19 cellular contexts compared by ENCODE assay signal in genomic region chr5:76468625-76469410, GRCh38.
DNase-seq lines count a peak whose midpoint lies in the region; ATAC-seq, FAIRE-seq and TF ChIP-seq lines count a peak whose summit lies in the region.
"Had no signal": no experiment of that assay in that cellular context is flagged by ENCODE, and none has a peak within 500 bp of the region (broad histone marks: within the 10 kb centered on the region; RNA-seq: fewer than 3 reads in every experiment).

No MANE protein-coding gene starts in this region.

- DNase-seq in stimulated activated naive CD8-positive, alpha-beta T cell treated with anti-CD3 and anti-CD28 coated beads, Interleukin-15, amount 100 ng/mL, for 72 hours = no peak
- DNase-seq in SIG-M5 (lab: John Stamatoyannopoulos, UW) (peak; percentile 18), GM19239 (ENCODE audit: insufficient read length, low spot score) (no peak), left cardiac atrium (no peak), HepG2 (ENCODE audit: low spot score) (no peak), right cardiac atrium (no peak)
- DNase-seq: activated naive CD4-positive, alpha-beta T cell; NCI-H1417 treated with DMSO at 0.1 percent for 48 hours; NCI-H2227 treated with DMSO at 0.1 percent for 48 hours; NK-92 treated with Interleukin-12 subunit alpha and Interleukin-12 subunit beta, amount 100 ng/mL, for 24 hours; psoas muscle; SHP77; stimulated activated CD4-positive, alpha-beta T cell treated with anti-CD3 and anti-CD28 coated beads, Interleukin-12 subunit alpha, Interleukin-12 subunit beta, amount 100 ng/mL, for 4 hours had no signal

- TF ChIP-seq EP300 in HepG2 (IDR thresholded peaks at IDR 0.05; ENCODE audit: low read depth in 2 of 2, low read length in 2 of 2) (no peak), HepG2 (CRISPR knock-in tag; IDR thresholded peaks at IDR 0.05; ENCODE audit: borderline replicate concordance) (no peak)

- H3K27me3 Mint-ChIP-seq in stimulated activated naive CD8-positive, alpha-beta T cell treated with anti-CD3 and anti-CD28 coated beads, Interleukin-15, Interleukin-2, amounts not matched to agents 100 ng/mL and 50 ng/mL, for 24 hours = no peaks in the 10 kb centered on the region
- no peaks in the 10 kb centered on the region for H3K27me3 Mint-ChIP-seq in stimulated activated naive CD8-positive, alpha-beta T cell treated with anti-CD3 and anti-CD28 coated beads, Interleukin-15, amount 100 ng/mL, for 72 hours
- no peaks in the 10 kb centered on the region for H3K27me3 Mint-ChIP-seq in dendritic cell treated with granulocyte-macrophage colony-stimulating factor and Interleukin-4, amounts not matched to agents 40 ng/mL and 50 ng/mL, for 4 days
- H3K27me3 Mint-ChIP-seq: IgD-negative memory B cell had no signal

- H3K4me3 ChIP-seq in HepG2 (replicated peaks in 1 of 3; ENCODE audit: insufficient read depth in 1 of 3, low read depth in 2 of 3, low read length in 3 of 3) (no peak overlapping the region), right cardiac atrium (ENCODE audit: low read length) (no peak overlapping the region)
- H3K4me3 ChIP-seq: cardiac muscle cell, psoas muscle had no signal

- POLR2A ChIA-PET in HepG2 (lab: Yijun Ruan, JAX) = no interaction called here

- H3K36me3 ChIP-seq in HepG2 (replicated peaks in 1 of 2; ENCODE audit: control insufficient read depth in 1 of 2, insufficient read depth in 2 of 2, low read length in 2 of 2) = peaks cover 0 to 3% of the 10 kb centered on the region in 2 experiments; a peak in 1 of 5 replicates
- H3K36me3 ChIP-seq: cardiac muscle cell had no signal

- BruUV-seq in HepG2 (replicated peaks; lab: Mats Ljungman, UMichigan) = no TSS peak

- CTCF ChIA-PET in HepG2 (lab: Yijun Ruan, JAX; ENCODE audit: low intra/inter-chr PET ratio, low total read pairs) = no interaction called here

- peaks cover 4% of the 10 kb centered on the region for H3K9me3 Mint-ChIP-seq in stimulated activated naive CD8-positive, alpha-beta T cell treated with anti-CD3 and anti-CD28 coated beads, Interleukin-15, Interleukin-2, amounts not matched to agents 100 ng/mL and 50 ng/mL, for 24 hours
- H3K9me3 Mint-ChIP-seq in stimulated activated naive CD8-positive, alpha-beta T cell treated with anti-CD3 and anti-CD28 coated beads, Interleukin-15, amount 100 ng/mL, for 72 hours = no peaks in the 10 kb centered on the region
- H3K9me3 Mint-ChIP-seq in dendritic cell treated with granulocyte-macrophage colony-stimulating factor and Interleukin-4, amounts not matched to agents 40 ng/mL and 50 ng/mL, for 4 days = no peaks in the 10 kb centered on the region

- H3K9me3 ChIP-seq in HepG2 (ENCODE audit: low read length) (no peaks in the 10 kb centered on the region), right cardiac atrium (ENCODE audit: control insufficient read depth, low read length) (no peaks in the 10 kb centered on the region)
- H3K9me3 ChIP-seq: psoas muscle had no signal

- no peak overlapping the region for H3K9ac ChIP-seq in HepG2 (ENCODE audit: insufficient read depth, low read depth, low read length)

- no peak for TF ChIP-seq RAD21 in HepG2 (CRISPR knock-in tag; IDR thresholded peaks at IDR 0.05)

- H3K27me3 ChIP-seq in HepG2 (ENCODE audit: control insufficient read depth in 1 of 2, insufficient read depth in 2 of 2, low read length in 2 of 2) (no peaks in the 10 kb centered on the region), right cardiac atrium (ENCODE audit: control insufficient read depth, insufficient read depth) (no peaks in the 10 kb centered on the region)
- H3K27me3 ChIP-seq: cardiac muscle cell had no signal

- no peak for TF ChIP-seq CTCF in HepG2 (CRISPR knock-in tag; IDR thresholded peaks at IDR 0.05)

- peaks cover 69% of the 10 kb centered on the region for H3K4me1 Mint-ChIP-seq in stimulated activated naive CD8-positive, alpha-beta T cell treated with anti-CD3 and anti-CD28 coated beads, Interleukin-15, Interleukin-2, amounts not matched to agents 100 ng/mL and 50 ng/mL, for 24 hours (ENCODE audit: low read depth)
- H3K4me1 Mint-ChIP-seq in stimulated activated naive CD8-positive, alpha-beta T cell treated with anti-CD3 and anti-CD28 coated beads, Interleukin-15, amount 100 ng/mL, for 72 hours = peaks cover 53% of the 10 kb centered on the region
- peaks cover 56% of the 10 kb centered on the region for H3K4me1 Mint-ChIP-seq in dendritic cell treated with granulocyte-macrophage colony-stimulating factor and Interleukin-4, amounts not matched to agents 40 ng/mL and 50 ng/mL, for 4 days (ENCODE audit: low read depth)

- peaks cover 16% of the 10 kb centered on the region for H3K79me2 ChIP-seq in HepG2 (ENCODE audit: insufficient read depth, low read length)

- no peak for ATAC-seq in stimulated activated naive CD8-positive, alpha-beta T cell treated with anti-CD3 and anti-CD28 coated beads, Interleukin-15, amount 100 ng/mL, for 72 hours
- ATAC-seq in left cardiac atrium (no peak), HepG2 (no peak), right cardiac atrium (no peak)
- ATAC-seq: psoas muscle had no signal

- intact Hi-C loops in dendritic cell treated with granulocyte-macrophage colony-stimulating factor and Interleukin-4, amounts not matched to agents 40 ng/mL and 50 ng/mL, for 4 days (cut with micrococcal nuclease) = no loop called here
- intact Hi-C loops in left cardiac atrium (cut with DNase I) = no loop called here
- intact Hi-C loops in HepG2 (cut with micrococcal nuclease; ENCODE audit: unreplicated experiment) = no loop called here
- intact Hi-C loops in right cardiac atrium (cut with DNase I) = no loop called here

- whole genome bisulfite sequencing in HepG2 (ENCODE audit: low lambda C conversion rate) = 96% methylated on average over 11 of the region's 11 CpGs
- 81% methylated on average over 11 of the region's 11 CpGs for WGBS in right cardiac atrium

- no peak for TF ChIP-seq POLR2A in HepG2 (IDR thresholded peaks at IDR 0.05; ENCODE audit: insufficient read depth in 1 of 2, low read depth in 2 of 2, low read length in 2 of 2)

- in situ Hi-C loops in HepG2 (cut with HindIII; ENCODE audit: extremely low pct_ligation_motif_present, low pct_unique_long_range_greater_than_20kb) = no loop called here

- H3K27ac ChIP-seq in HepG2 (ENCODE audit: extremely low read length, insufficient read depth, low read length) (no peak overlapping the region), right cardiac atrium (ENCODE audit: low read length) (no peak overlapping the region)
- H3K27ac ChIP-seq: cardiac muscle cell, psoas muscle, VCaP had no signal

- H3K4me2 ChIP-seq in HepG2 (ENCODE audit: low read depth, low read length) = no peak overlapping the region

- H3K27ac Mint-ChIP-seq in stimulated activated naive CD8-positive, alpha-beta T cell treated with anti-CD3 and anti-CD28 coated beads, Interleukin-15, Interleukin-2, amounts not matched to agents 100 ng/mL and 50 ng/mL, for 24 hours = peak overlapping the region; percentile 72
- H3K27ac Mint-ChIP-seq in stimulated activated naive CD8-positive, alpha-beta T cell treated with anti-CD3 and anti-CD28 coated beads, Interleukin-15, amount 100 ng/mL, for 72 hours = peak overlapping the region in 1 of 2 donors; percentile 70
- peak overlapping the region; percentile 4 for H3K27ac Mint-ChIP-seq in dendritic cell treated with granulocyte-macrophage colony-stimulating factor and Interleukin-4, amounts not matched to agents 40 ng/mL and 50 ng/mL, for 4 days

- no peak overlapping the region for H3K4me3 Mint-ChIP-seq in stimulated activated naive CD8-positive, alpha-beta T cell treated with anti-CD3 and anti-CD28 coated beads, Interleukin-15, Interleukin-2, amounts not matched to agents 100 ng/mL and 50 ng/mL, for 24 hours
- H3K4me3 Mint-ChIP-seq in stimulated activated naive CD8-positive, alpha-beta T cell treated with anti-CD3 and anti-CD28 coated beads, Interleukin-15, amount 100 ng/mL, for 72 hours = no peak overlapping the region
- no peak overlapping the region for H3K4me3 Mint-ChIP-seq in dendritic cell treated with granulocyte-macrophage colony-stimulating factor and Interleukin-4, amounts not matched to agents 40 ng/mL and 50 ng/mL, for 4 days
- H3K4me3 Mint-ChIP-seq: IgD-negative memory B cell had no signal

- no peak overlapping the region for H2AFZ ChIP-seq in HepG2 (ENCODE audit: low read length)

- H3K4me1 ChIP-seq in HepG2 (ENCODE audit: insufficient read depth, low read length) = peaks cover 41% of the 10 kb centered on the region
- H3K4me1 ChIP-seq in right cardiac atrium (ENCODE audit: control insufficient read depth, insufficient read depth, low read length) = no peaks in the 10 kb centered on the region
- H3K4me1 ChIP-seq: psoas muscle had no signal

- no peaks in the 10 kb centered on the region for H4K20me1 ChIP-seq in HepG2 (ENCODE audit: insufficient read depth, low read length)

- FAIRE-seq in GM19239 (lab: Jason Lieb, UNC) (no peak), HepG2 (lab: Jason Lieb, UNC) (no peak)
- FAIRE-seq: D721Med had no signal

- H3K36me3 Mint-ChIP-seq in stimulated activated naive CD8-positive, alpha-beta T cell treated with anti-CD3 and anti-CD28 coated beads, Interleukin-15, Interleukin-2, amounts not matched to agents 100 ng/mL and 50 ng/mL, for 24 hours (ENCODE audit: low read depth) = peaks cover 38% of the 10 kb centered on the region
- H3K36me3 Mint-ChIP-seq in dendritic cell treated with granulocyte-macrophage colony-stimulating factor and Interleukin-4, amounts not matched to agents 40 ng/mL and 50 ng/mL, for 4 days (ENCODE audit: low read depth) = peaks cover 21% of the 10 kb centered on the region

TF ChIP-seq in HepG2, 621 proteins besides CTCF, POLR2A, EP300 and RAD21:
- TF ChIP-seq SIX1 (CRISPR knock-in tag; IDR thresholded peaks at IDR 0.05; ENCODE audit: borderline replicate concordance) (no peak), RCOR2 (CRISPR knock-in tag; IDR thresholded peaks at IDR 0.05) (no peak)
